19 cellular contexts compared by ENCODE assay signal in genomic region chr21:37537391-37537996, GRCh38.
DNase-seq lines count a peak whose midpoint lies in the region; ATAC-seq and TF ChIP-seq lines count a peak whose summit lies in the region.
"Had no signal": no experiment of that assay in that cellular context is flagged by ENCODE, and none has a peak within 500 bp of the region (broad histone marks: within the 10 kb centered on the region; RNA-seq: fewer than 3 reads in every experiment).

No MANE protein-coding gene starts in this region.

- no TSS peak for BruUV-seq in mammary epithelial cell (replicated peaks; lab: Mats Ljungman, UMichigan)
- no TSS peak for BruUV-seq in MCF 10A (replicated peaks; lab: Mats Ljungman, UMichigan)

- H3K9me3 ChIP-seq in mammary epithelial cell (replicated peaks; ENCODE audit: insufficient read depth, low read length) (peaks cover 7% of the 10 kb centered on the region), iPS-20b (ENCODE audit: insufficient read depth, low read depth, low read length) (no peaks in the 10 kb centered on the region; the same call in 1 of the 2 replicates), aorta (ENCODE audit: control insufficient read depth, low read length) (peaks cover 2% of the 10 kb centered on the region)

- no peaks in the 10 kb centered on the region for H4K20me1 ChIP-seq in mammary epithelial cell (ENCODE audit: insufficient read depth, low read length)

- no peaks in the 10 kb centered on the region for H3K79me2 ChIP-seq in mammary epithelial cell (ENCODE audit: insufficient read depth, low read length)

- dilution Hi-C loops in mammary epithelial cell (cut with HindIII; ENCODE audit: low sequenced_read_pairs) = no loop called here

- no peaks in the 10 kb centered on the region for H3K27me3 Mint-ChIP-seq in MCF 10A (ENCODE audit: insufficient read depth, unreplicated experiment)
- H3K27me3 Mint-ChIP-seq in activated T-helper 17 cell treated with anti-CD3 and anti-CD28 coated beads, Interleukin-2, amount 50 U/mL, for 72 hours = peaks cover 32% of the 10 kb centered on the region

- no peaks in the 10 kb centered on the region for H3K36me3 Mint-ChIP-seq in MCF 10A (ENCODE audit: insufficient read depth, unreplicated experiment)
- H3K36me3 Mint-ChIP-seq in activated T-helper 17 cell treated with anti-CD3 and anti-CD28 coated beads, Interleukin-2, amount 50 U/mL, for 72 hours (ENCODE audit: low read depth) = no peaks in the 10 kb centered on the region

- H3K4me1 ChIP-seq in mammary epithelial cell (ENCODE audit: insufficient read depth, low read length) (peaks cover 13% of the 10 kb centered on the region), iPS-20b (ENCODE audit: insufficient read depth, low read length) (peaks cover 4% of the 10 kb centered on the region; the same call in 1 of the 2 replicates), aorta (ENCODE audit: control insufficient read depth in 1 of 2, insufficient read depth in 2 of 2, low read length in 2 of 2) (peaks cover 0 to 1% of the 10 kb centered on the region in 2 donors)
- H3K4me1 ChIP-seq: BE2C had no signal

- H2AFZ ChIP-seq in mammary epithelial cell (ENCODE audit: low read depth, low read length) = peak overlapping the region; percentile 61
- H2AFZ ChIP-seq: PC-9 had no signal

- 86% methylated on average over 4 of the region's 4 CpGs for WGBS in mammary epithelial cell (ENCODE audit: low coverage, missing lambda C conversion rate)
- 92 to 94% methylated on average over 4 of the region's 4 CpGs for WGBS in aorta, 2 donors

- H3K36me3 ChIP-seq in mammary epithelial cell (ENCODE audit: insufficient read depth, low read length) (no peaks in the 10 kb centered on the region), iPS-20b (ENCODE audit: insufficient read depth, low read depth, low read length) (no peaks in the 10 kb centered on the region), aorta (ENCODE audit: control insufficient read depth in 1 of 2, insufficient read depth in 2 of 2, low read length in 1 of 2) (no peaks in the 10 kb centered on the region)
- H3K36me3 ChIP-seq: BE2C had no signal

- H3K4me3 ChIP-seq in mammary epithelial cell (replicated peaks in 1 of 3; ENCODE audit: insufficient read depth in 1 of 3, low read depth in 2 of 3, low read length in 3 of 3) (no peak overlapping the region), iPS-20b (ENCODE audit: low read length) (no peak overlapping the region), aorta (ENCODE audit: low read length in 2 of 2) (no peak overlapping the region)
- H3K4me3 ChIP-seq: PC-9 had no signal

- peaks cover 19% of the 10 kb centered on the region for H3K9me3 Mint-ChIP-seq in MCF 10A (ENCODE audit: unreplicated experiment)
- peaks cover 12% of the 10 kb centered on the region for H3K9me3 Mint-ChIP-seq in activated T-helper 17 cell treated with anti-CD3 and anti-CD28 coated beads, Interleukin-2, amount 50 U/mL, for 72 hours

- no peak for DNase-seq in mammary epithelial cell
- no peak for DNase-seq in MCF 10A (ENCODE audit: unreplicated experiment)
- DNase-seq in aorta = no peak
- no peak for DNase-seq in RWPE1 (ENCODE audit: low spot score)
- DNase-seq in HK-2 (ENCODE audit: unreplicated experiment) = no peak
- DNase-seq: 8988T; BE2C; CD4-positive, alpha-beta T cell; DMS79; KG1; NCI-H1048; NCI-H1436 treated with DMSO at 0.1 percent for 48 hours; NCI-H2081; NCI-H510A; NCI-H82; PC-9 had no signal

- H3K9ac ChIP-seq in mammary epithelial cell (ENCODE audit: insufficient read depth, low read length) (no peak overlapping the region), iPS-20b (ENCODE audit: low read depth, low read length) (no peak overlapping the region; the same call in 1 of the 2 replicates)

- H3K27ac Mint-ChIP-seq in MCF 10A (ENCODE audit: low read depth, unreplicated experiment) = no peak overlapping the region
- peak overlapping the region; percentile 25 for H3K27ac Mint-ChIP-seq in activated T-helper 17 cell treated with anti-CD3 and anti-CD28 coated beads, Interleukin-2, amount 50 U/mL, for 72 hours
- H3K27ac Mint-ChIP-seq: CD4-positive, alpha-beta T cell had no signal

- intact Hi-C loops in mammary epithelial cell (cut with micrococcal nuclease) (no loop called here), MCF 10A (cut with micrococcal nuclease) (no loop called here), aorta (cut with DNase I) (no loop called here)

- no peak overlapping the region for H3K4me2 ChIP-seq in mammary epithelial cell (ENCODE audit: insufficient read depth, low read depth, low read length)
- H3K4me2 ChIP-seq: PC-9 had no signal

- no peaks in the 10 kb centered on the region for H3K27me3 ChIP-seq in mammary epithelial cell (ENCODE audit: insufficient read depth, low read length)
- no peaks in the 10 kb centered on the region for H3K27me3 ChIP-seq in iPS-20b (ENCODE audit: insufficient read depth, low read length)
- H3K27me3 ChIP-seq in aorta (ENCODE audit: control insufficient read depth in 1 of 2, insufficient read depth in 2 of 2, low read length in 1 of 2) = no peaks in the 10 kb centered on the region

- in situ Hi-C loops in mammary epithelial cell (cut with MboI; ENCODE audit: low sequenced_read_pairs in 2 of 2) = no loop called here

- ATAC-seq in activated T-helper 17 cell treated with anti-CD3 and anti-CD28 coated beads, Interleukin-2, amount 50 U/mL, for 72 hours (replicated peaks) = no peak
- ATAC-seq in aorta (ENCODE audit: low FRiP score) = no peak
- no peak for ATAC-seq in GM21576 (IDR thresholded peaks at IDR 0.05; ENCODE audit: unreplicated experiment)

- TF ChIP-seq CTCF in mammary epithelial cell (conservative IDR thresholded peaks at IDR 0.05 in 1 of 2, IDR thresholded peaks at IDR 0.05 in 1 of 2; ENCODE audit: extremely low read depth in 1 of 2, insufficient read depth in 1 of 2, low read depth in 1 of 2, low read length in 2 of 2) = no peak
- no peak for TF ChIP-seq CTCF in MCF 10A (IDR thresholded peaks at IDR 0.05; ENCODE audit: unreplicated experiment)
- no peak for TF ChIP-seq CTCF in RWPE1 (conservative IDR thresholded peaks at IDR 0.05; ENCODE audit: low read depth)

- H3K4me1 Mint-ChIP-seq in MCF 10A (ENCODE audit: insufficient read depth, unreplicated experiment) = peaks cover 25% of the 10 kb centered on the region
- no peaks in the 10 kb centered on the region for H3K4me1 Mint-ChIP-seq in activated T-helper 17 cell treated with anti-CD3 and anti-CD28 coated beads, Interleukin-2, amount 50 U/mL, for 72 hours

- CTCF ChIA-PET in mammary epithelial cell (lab: Charles Lee; ENCODE audit: low non-redundant PET) = no interaction called here
- CTCF ChIA-PET in MCF 10A (lab: Yijun Ruan, JAX) = interaction anchor here (0.6 to 0.8 kb wide), 2 partner anchors 31 to 815 kb away, joined by 3 read pairs; no protein-coding TSS in a partner anchor
- CTCF ChIA-PET in RWPE1 (lab: Yijun Ruan, JAX) = no interaction called here

- H3K27ac ChIP-seq in mammary epithelial cell (ENCODE audit: insufficient read depth, low read depth, low read length) (no peak overlapping the region), iPS-20b (ENCODE audit: low read length) (peak overlapping the region; percentile 22), aorta (ENCODE audit: low read depth in 1 of 2, low read length in 2 of 2) (no peak overlapping the region), RWPE1 (no peak overlapping the region)
- H3K27ac ChIP-seq: PC-9 had no signal

- POLR2A ChIA-PET in MCF 10A (lab: Yijun Ruan, JAX) (no interaction called here), RWPE1 (lab: Yijun Ruan, JAX; ENCODE audit: low non-redundant PET) (no interaction called here)

- no peak overlapping the region for H3K4me3 Mint-ChIP-seq in MCF 10A (ENCODE audit: unreplicated experiment)
- H3K4me3 Mint-ChIP-seq in activated T-helper 17 cell treated with anti-CD3 and anti-CD28 coated beads, Interleukin-2, amount 50 U/mL, for 72 hours = no peak overlapping the region
- H3K4me3 Mint-ChIP-seq: CD4-positive, alpha-beta T cell had no signal
